19 cellular contexts compared by ENCODE assay signal in the genomic region with DNA sequence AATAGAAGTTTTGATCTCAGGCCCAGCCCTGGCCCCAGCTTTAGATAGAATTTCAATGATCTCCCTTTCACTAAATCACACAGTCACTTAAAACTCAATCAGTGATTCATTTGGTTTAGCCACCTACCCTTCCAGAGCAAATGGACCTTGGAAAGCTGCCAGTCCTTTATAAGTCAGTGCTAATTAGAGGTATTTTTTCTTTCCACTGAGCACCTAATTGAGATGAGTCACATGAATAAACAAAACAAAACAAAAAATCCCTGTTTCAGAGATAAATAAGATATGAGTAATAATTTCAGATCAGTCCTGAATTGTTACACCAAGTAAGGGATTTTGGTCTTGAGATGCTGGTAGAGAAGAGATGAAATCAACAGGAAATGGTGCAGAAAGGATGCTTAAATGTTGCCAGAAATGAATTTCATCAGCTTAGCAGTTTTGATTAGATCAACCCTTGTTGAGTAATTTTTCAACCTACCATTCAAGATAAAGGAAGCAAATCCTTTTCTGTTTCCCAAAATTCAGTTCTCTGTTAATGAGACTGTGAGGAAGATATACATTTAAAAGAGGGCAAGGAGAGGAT.
A peak's percentile ranks its signal among the peaks of the same experiment; 100 is the strongest.
DNase-seq lines count a peak whose midpoint lies in the region; ATAC-seq, FAIRE-seq and TF ChIP-seq lines count a peak whose summit lies in the region.
"Had no signal": no experiment of that assay in that cellular context is flagged by ENCODE, and none has a peak within 500 bp of the region (broad histone marks: within the 10 kb centered on the region; RNA-seq: fewer than 3 reads in every experiment).

No MANE protein-coding gene starts in this region.

- no peaks in the 10 kb centered on the region; a peak in 1 of 4 replicates for H3K4me1 ChIP-seq in HCT116 (ENCODE audit: control insufficient read depth in 1 of 2, insufficient read depth in 2 of 2, low read length in 2 of 2)
- H3K4me1 ChIP-seq in adipocyte (ENCODE audit: control insufficient read depth, insufficient read depth, low read length): no peaks in the 10 kb centered on the region
- H3K4me1 ChIP-seq in HepG2 (ENCODE audit: insufficient read depth, low read length): no peaks in the 10 kb centered on the region
- H3K4me1 ChIP-seq: heart left ventricle, spleen had no signal

- H3K79me2 ChIP-seq in HCT116 (ENCODE audit: insufficient read depth, low read length) (no peaks in the 10 kb centered on the region), HepG2 (ENCODE audit: insufficient read depth, low read length) (no peaks in the 10 kb centered on the region)

- H4K20me1 ChIP-seq in HCT116 (ENCODE audit: insufficient read depth) (no peaks in the 10 kb centered on the region), HepG2 (ENCODE audit: insufficient read depth, low read length) (no peaks in the 10 kb centered on the region)

- ATAC-seq in HCT116 (no peak), HG03342 (IDR thresholded peaks at IDR 0.05; ENCODE audit: unreplicated experiment) (no peak), HepG2 (no peak)
- ATAC-seq: GM23338, natural killer cell, WTC11 had no signal

- H2AFZ ChIP-seq in HCT116 (ENCODE audit: low read depth, low read length, poor library complexity, severe bottlenecking) (no peak overlapping the region), HepG2 (ENCODE audit: low read length) (no peak overlapping the region)
- H2AFZ ChIP-seq: GM23338 had no signal

- in situ Hi-C loops in HepG2 (cut with HindIII; ENCODE audit: extremely low pct_ligation_motif_present, low pct_unique_long_range_greater_than_20kb): no loop called here

- no peak for FAIRE-seq in HepG2 (lab: Jason Lieb, UNC)
- FAIRE-seq: islet of Langerhans had no signal

- H3K9me2 ChIP-seq in HCT116 (ENCODE audit: insufficient read depth): no peaks in the 10 kb centered on the region

- H3K4me3 ChIP-seq in HCT116 (replicated peaks in 1 of 2; ENCODE audit: low read depth in 1 of 2, low read length in 2 of 2) (no peak overlapping the region), adipocyte (ENCODE audit: low read length) (no peak overlapping the region), fibroblast of the aortic adventitia (ENCODE audit: low read depth, low read length) (no peak overlapping the region), HepG2 (replicated peaks in 1 of 3; ENCODE audit: insufficient read depth in 1 of 3, low read depth in 2 of 3, low read length in 3 of 3) (no peak overlapping the region)
- H3K4me3 ChIP-seq: GM23338, heart left ventricle, spleen had no signal

- TF ChIP-seq EP300 in HepG2 (IDR thresholded peaks at IDR 0.05; ENCODE audit: low read depth in 2 of 2, low read length in 2 of 2): no peak
- no peak for TF ChIP-seq EP300 in HepG2 (CRISPR knock-in tag; IDR thresholded peaks at IDR 0.05; ENCODE audit: borderline replicate concordance)

- DNase-seq in COLO829 (ENCODE audit: low spot score): peak; percentile 10
- peak; percentile 6 for DNase-seq in HCT116 (ENCODE audit: low read depth, low spot score)
- DNase-seq in adipocyte (ENCODE audit: low read depth): peak; percentile 28
- DNase-seq in fibroblast of the aortic adventitia (ENCODE audit: low read depth): peak; percentile 22
- DNase-seq in glomerular visceral epithelial cell (ENCODE audit: extremely low spot score): no peak
- DNase-seq in HepG2 (ENCODE audit: low spot score): no peak
- no peak for DNase-seq in GM19240 (ENCODE audit: insufficient read length, low spot score)
- DNase-seq: activated CD4-positive, alpha-beta memory T cell treated with anti-CD3 and anti-CD28 coated beads, Interleukin-2, amount 10 ng/mL, durations not matched to agents 7 days and 5 days; activated naive CD4-positive, alpha-beta T cell treated with anti-CD3 and anti-CD28 coated beads, Interleukin-2, amount 10 ng/mL, durations not matched to agents 7 days and 5 days; activated T-cell treated with anti-CD3 and anti-CD28 coated beads, Interleukin-2, amount 50 U/mL, for 24 hours; heart left ventricle; natural killer cell; NCI-H446; spleen; stimulated activated CD8-positive, alpha-beta memory T cell treated with anti-CD3 and anti-CD28 coated beads, Interleukin-4, amount 100 ng/mL, for 48 hours had no signal

- H3K9me3 ChIP-seq in HCT116 (ENCODE audit: control insufficient read depth in 1 of 2, insufficient read depth in 1 of 2, low read depth in 1 of 2, low read length in 2 of 2) (no peaks in the 10 kb centered on the region), adipocyte (ENCODE audit: control insufficient read depth, low read length) (no peaks in the 10 kb centered on the region), HepG2 (ENCODE audit: low read length) (no peaks in the 10 kb centered on the region)

- TF ChIP-seq POLR2A in HCT116 (IDR thresholded peaks at IDR 0.05; ENCODE audit: borderline replicate concordance, extremely low read depth, insufficient read depth, insufficient read length) (no peak), HepG2 (IDR thresholded peaks at IDR 0.05; ENCODE audit: insufficient read depth in 1 of 2, low read depth in 2 of 2, low read length in 2 of 2) (no peak)

- TF ChIP-seq CTCF in HCT116 (IDR thresholded peaks at IDR 0.05 in 2 of 3, conservative IDR thresholded peaks at IDR 0.05 in 1 of 3; ENCODE audit: borderline replicate concordance in 1 of 3, insufficient read depth in 1 of 3, low read depth in 2 of 3, low read length in 2 of 3): no peak
- no peak for TF ChIP-seq CTCF in fibroblast of the aortic adventitia (IDR thresholded peaks at IDR 0.05; ENCODE audit: insufficient read depth, low read length)
- TF ChIP-seq CTCF in HepG2 (CRISPR knock-in tag; IDR thresholded peaks at IDR 0.05): no peak

- intact Hi-C loops in HCT116 (cut with micrococcal nuclease) (no loop called here), HepG2 (cut with micrococcal nuclease; ENCODE audit: unreplicated experiment) (no loop called here)

- H3K4me2 ChIP-seq in HCT116 (ENCODE audit: low read length) (no peak overlapping the region), HepG2 (ENCODE audit: low read depth, low read length) (no peak overlapping the region)
- H3K4me2 ChIP-seq: GM23338 had no signal

- POLR2A ChIA-PET in HCT116 (lab: Charles Lee): no interaction called here
- POLR2A ChIA-PET in HepG2 (lab: Yijun Ruan, JAX): no interaction called here

- CTCF ChIA-PET in HCT116 (lab: Charles Lee): no interaction called here
- CTCF ChIA-PET in HepG2 (lab: Yijun Ruan, JAX; ENCODE audit: low intra/inter-chr PET ratio, low total read pairs): no interaction called here

- H3K36me3 ChIP-seq in HCT116 (ENCODE audit: control insufficient read depth in 1 of 2, insufficient read depth in 2 of 2, low read length in 2 of 2) (no peaks in the 10 kb centered on the region), adipocyte (ENCODE audit: control insufficient read depth, insufficient read depth, low read length, severe bottlenecking) (no peaks in the 10 kb centered on the region), HepG2 (replicated peaks in 1 of 2; ENCODE audit: control insufficient read depth in 1 of 2, insufficient read depth in 2 of 2, low read length in 2 of 2) (no peaks in the 10 kb centered on the region)
- H3K36me3 ChIP-seq: heart left ventricle, spleen had no signal

- H3K27ac ChIP-seq in HCT116 (ENCODE audit: low read depth, low read length): no peak overlapping the region
- no peak overlapping the region for H3K27ac ChIP-seq in HepG2 (ENCODE audit: extremely low read length, insufficient read depth, low read length)
- H3K27ac ChIP-seq: heart left ventricle, spleen had no signal

- no peak for TF ChIP-seq RAD21 in HCT116 (IDR thresholded peaks at IDR 0.05; ENCODE audit: low read depth)
- no peak for TF ChIP-seq RAD21 in HepG2 (CRISPR knock-in tag; IDR thresholded peaks at IDR 0.05)

- no TSS peak for BruUV-seq in HCT116 (replicated peaks; lab: Mats Ljungman, UMichigan)
- no TSS peak for BruUV-seq in HepG2 (replicated peaks; lab: Mats Ljungman, UMichigan)

- H3K27me3 ChIP-seq in HCT116 (ENCODE audit: insufficient read depth, low read length): peaks cover 12% of the 10 kb centered on the region
- H3K27me3 ChIP-seq in adipocyte (replicated peaks; ENCODE audit: control insufficient read depth, insufficient read depth, low read length): no peaks in the 10 kb centered on the region
- no peaks in the 10 kb centered on the region for H3K27me3 ChIP-seq in HepG2 (ENCODE audit: control insufficient read depth in 1 of 2, insufficient read depth in 2 of 2, low read length in 2 of 2)
- H3K27me3 ChIP-seq: heart left ventricle, spleen had no signal

- RAD21 ChIA-PET in HCT116 (lab: Charles Lee; ENCODE audit: low non-redundant PET in 1 of 2, low total read pairs in 2 of 2, uncharacterized antibody in 2 of 2, unreplicated experiment in 2 of 2): no interaction called here

- H3K9ac ChIP-seq in HCT116 (ENCODE audit: low read length): no peak overlapping the region
- no peak overlapping the region for H3K9ac ChIP-seq in adipocyte (ENCODE audit: low read length)
- H3K9ac ChIP-seq in HepG2 (ENCODE audit: insufficient read depth, low read depth, low read length): no peak overlapping the region

TF ChIP-seq in HCT116, 20 proteins besides CTCF, POLR2A, EP300 and RAD21 (continues in another document):
- TF ChIP-seq EZH2 (IDR thresholded peaks at IDR 0.05): no peak
- no peak for TF ChIP-seq YY1 (IDR thresholded peaks at IDR 0.05; ENCODE audit: extremely low read depth, insufficient replicate concordance, low read depth, low read length)
- no peak for TF ChIP-seq CEBPB (IDR thresholded peaks at IDR 0.05; ENCODE audit: low read depth)
- TF ChIP-seq ZNF274 (IDR thresholded peaks at IDR 0.05; ENCODE audit: low read depth, low read length): no peak

TF ChIP-seq in HepG2, 621 proteins besides CTCF, POLR2A, EP300 and RAD21 (continues in another document):
- TF ChIP-seq FIP1L1 (IDR thresholded peaks at IDR 0.05; ENCODE audit: borderline replicate concordance, insufficient read depth, low read depth, low read length): no peak
- no peak for TF ChIP-seq KDM3A (CRISPR knock-in tag; IDR thresholded peaks at IDR 0.05; ENCODE audit: low read depth)
- TF ChIP-seq FOXA3 (CRISPR knock-in tag; IDR thresholded peaks at IDR 0.05): no peak
- no peak for TF ChIP-seq SRSF1 (optimal IDR thresholded peaks at IDR 0.05; ENCODE audit: low read depth, low read length)
- TF ChIP-seq EZH2 (conservative IDR thresholded peaks at IDR 0.05; ENCODE audit: low read depth, low read length): no peak

Comparison
In these comparisons a context has a peak if more than half of its experiments do, and no peak if none do; other contexts are left out.
1. DNase-seq: peak in COLO829 (single experiment), HCT116 (single experiment), adipocyte (single experiment) and fibroblast of the aortic adventitia (single experiment); none in glomerular visceral epithelial cell (single experiment), HepG2 (single experiment) and GM19240 (single experiment).